Comparison of ENCODE assay signal across 8 cellular contexts in genomic region chr4:1809754-1810502, GRCh38. TPM values are rescaled to one million over a fixed set of nuclear protein-coding genes. Genes with fewer than 3 reads are reported as not detected.
DNase-seq lines count a peak whose midpoint lies in the region; ATAC-seq and TF ChIP-seq lines count a peak whose summit lies in the region.

No MANE protein-coding gene starts in this region.

- no peaks in the 10 kb centered on the region for H3K27me3 ChIP-seq in upper lobe of right lung

- no peak overlapping the region for H3K4me3 Mint-ChIP-seq in glutamatergic neuron (ENCODE audit: unreplicated experiment)

- H3K9me3 ChIP-seq in upper lobe of right lung, result no peaks in the 10 kb centered on the region

- ATAC-seq in upper lobe of right lung, result peak; percentile 83
- ATAC-seq in HG02588 (IDR thresholded peaks at IDR 0.05; ENCODE audit: unreplicated experiment), result no peak

- H3K9me3 Mint-ChIP-seq in glutamatergic neuron (ENCODE audit: unreplicated experiment), result peaks cover 2% of the 10 kb centered on the region

- TF ChIP-seq CTCF in glutamatergic neuron (IDR thresholded peaks at IDR 0.05; ENCODE audit: partially characterized antibody, unreplicated experiment) (peak; percentile 92), upper lobe of right lung (IDR thresholded peaks at IDR 0.05) (peak; percentile 77)

- H3K27me3 Mint-ChIP-seq in glutamatergic neuron (ENCODE audit: unreplicated experiment), result peaks cover 3% of the 10 kb centered on the region

- H3K36me3 ChIP-seq in upper lobe of right lung, result peaks cover 16% of the 10 kb centered on the region

- DNase-seq in DMS53 treated with DMSO at 0.1 percent for 48 hours (lab: John Stamatoyannopoulos, UW; ENCODE audit: unreplicated experiment) (peak; percentile 68), HUDEP-2 (lab: John Stamatoyannopoulos, UW; ENCODE audit: unreplicated experiment in 76 of 76) (peak in 65 of 76 experiments; percentile 2 to 78 (median 47)), SKM-1 (lab: John Stamatoyannopoulos, UW; ENCODE audit: unreplicated experiment) (peak; percentile 68), glutamatergic neuron (peak; percentile 91), pons (ENCODE audit: low spot score) (peak; percentile 71), upper lobe of right lung (peak; percentile 86)
- DNase-seq in activated naive CD4-positive, alpha-beta T cell treated with anti-CD3 and anti-CD28 coated beads, Interleukin-2, amount 50 U/mL, for 16 hours, result peak; percentile 67

- H3K4me3 ChIP-seq in upper lobe of right lung, result no peak overlapping the region

- no peak overlapping the region for H3K27ac ChIP-seq in upper lobe of right lung

- H3K36me3 Mint-ChIP-seq in glutamatergic neuron (ENCODE audit: unreplicated experiment), result no peaks in the 10 kb centered on the region

- no peaks in the 10 kb centered on the region for H3K4me1 Mint-ChIP-seq in glutamatergic neuron (ENCODE audit: low read depth, unreplicated experiment)

- H3K27ac Mint-ChIP-seq in glutamatergic neuron (ENCODE audit: unreplicated experiment), result no peak overlapping the region

- intact Hi-C loops in upper lobe of right lung (cut with DNase I), result loop anchor here (5.0 kb wide), 1 partner anchor 63 kb away; no protein-coding TSS in a partner anchor

- peaks cover 8% of the 10 kb centered on the region for H3K4me1 ChIP-seq in upper lobe of right lung

RNA-seq across cellular contexts. Expression of gene FGFR3, which starts 16.8 kb away (rescaled TPM):
- 11.3 TPM for total RNA-seq in glutamatergic neuron (ENCODE audit: unreplicated experiment)
- total RNA-seq in upper lobe of right lung, result 32.1 TPM

RNA-seq across cellular contexts. Expression of gene LETM1, which starts 46.0 kb away (rescaled TPM):
- 48.5 TPM for total RNA-seq in glutamatergic neuron (ENCODE audit: unreplicated experiment)
- 39.5 TPM for total RNA-seq in upper lobe of right lung
